13 cellular contexts compared by ENCODE assay signal in genomic region chr9:137278913-137279711, GRCh38. TPM values are rescaled to one million over a fixed set of nuclear protein-coding genes. Genes with fewer than 3 reads are reported as not detected.
DNase-seq lines count a peak whose midpoint lies in the region; ATAC-seq and TF ChIP-seq lines count a peak whose summit lies in the region.
"Had no signal": no experiment of that assay in that cellular context is flagged by ENCODE, and none has a peak within 500 bp of the region (broad histone marks: within the 10 kb centered on the region; RNA-seq: fewer than 3 reads in every experiment).

No MANE protein-coding gene starts in this region.

- peak overlapping the region; percentile 88 for H3K27ac ChIP-seq in RWPE2 (ENCODE audit: poor library complexity, severe bottlenecking)

- no peak for TF ChIP-seq CTCF in RWPE2 (IDR thresholded peaks at IDR 0.05; ENCODE audit: poor library complexity, severe bottlenecking)

- H3K36me3 ChIP-seq in RWPE2 (ENCODE audit: low read depth) (peaks cover 42% of the 10 kb centered on the region), skeletal muscle satellite cell (ENCODE audit: insufficient read depth, low read length) (peaks cover 26% of the 10 kb centered on the region)

- ATAC-seq in RWPE2 (ENCODE audit: low read depth): no peak
- no peak for ATAC-seq in GM21825 (IDR thresholded peaks at IDR 0.05; ENCODE audit: unreplicated experiment)
- ATAC-seq in GM19351 (IDR thresholded peaks at IDR 0.05; ENCODE audit: unreplicated experiment): no peak

- H3K9ac ChIP-seq in skeletal muscle satellite cell (ENCODE audit: low read depth, low read length): no peak overlapping the region

- H3K4me1 ChIP-seq in RWPE2 (ENCODE audit: insufficient read depth, poor library complexity, severe bottlenecking) (peaks cover 13% of the 10 kb centered on the region), skeletal muscle satellite cell (ENCODE audit: control insufficient read depth, insufficient read depth, low read length) (peaks cover 55% of the 10 kb centered on the region)
- H3K4me1 ChIP-seq: Caco-2 had no signal

- H3K9me3 ChIP-seq in RWPE2 (ENCODE audit: severe bottlenecking): no peaks in the 10 kb centered on the region
- no peaks in the 10 kb centered on the region for H3K9me3 ChIP-seq in iPS-18c (ENCODE audit: control insufficient read depth, insufficient read depth, low read length)
- H3K9me3 ChIP-seq in skeletal muscle satellite cell (replicated peaks; ENCODE audit: low read length): no peaks in the 10 kb centered on the region

- DNase-seq in ELF-1 (ENCODE audit: low read depth, low spot score) (peak; percentile 30), RWPE2 (ENCODE audit: low spot score) (no peak), DMS53 treated with DMSO at 0.1 percent for 48 hours (lab: John Stamatoyannopoulos, UW; ENCODE audit: unreplicated experiment) (no peak)
- DNase-seq in activated naive CD4-positive, alpha-beta T cell treated with anti-CD3 and anti-CD28 coated beads, Interleukin-2, amount 10 ng/mL, durations not matched to agents 7 days and 5 days: no peak
- DNase-seq: activated CD8-positive, alpha-beta T cell treated with anti-CD3 and anti-CD28 coated beads for 36 hours; Caco-2; NCI-H1417 treated with DMSO at 0.1 percent for 48 hours; NCI-H510A treated with DMSO at 0.1 percent for 48 hours; T1000 had no signal

- peak overlapping the region; percentile 94 for H3K4me2 ChIP-seq in skeletal muscle satellite cell (ENCODE audit: low read length)

- H3K4me3 ChIP-seq in RWPE2 (ENCODE audit: severe bottlenecking) (peak overlapping the region; percentile 81), iPS-18c (ENCODE audit: insufficient read depth, low read depth, low read length) (peak overlapping the region; percentile 24; the same call in 1 of the 2 replicates), skeletal muscle satellite cell (ENCODE audit: low read length) (peak overlapping the region; percentile 87)

- H3K36me3 Mint-ChIP-seq in activated naive CD4-positive, alpha-beta T cell treated with anti-CD3 and anti-CD28 coated beads, Interleukin-2, amount 10 ng/mL, durations not matched to agents 7 days and 5 days: peaks cover 3% of the 10 kb centered on the region

- CTCF ChIA-PET in activated naive CD4-positive, alpha-beta T cell treated with anti-CD3 and anti-CD28 coated beads, Interleukin-2, amount 10 ng/mL, durations not matched to agents 7 days and 5 days (lab: Charles Lee): interaction anchor here (1.0 kb wide), 1 partner anchor 226 kb away, joined by 3 read pairs; no protein-coding TSS in a partner anchor

- H3K9me3 Mint-ChIP-seq in activated naive CD4-positive, alpha-beta T cell treated with anti-CD3 and anti-CD28 coated beads, Interleukin-2, amount 10 ng/mL, durations not matched to agents 7 days and 5 days: no peaks in the 10 kb centered on the region
- H3K9me3 Mint-ChIP-seq: activated CD8-positive, alpha-beta T cell treated with anti-CD3 and anti-CD28 coated beads for 36 hours had no signal

- peaks cover 57% of the 10 kb centered on the region for H3K27me3 Mint-ChIP-seq in activated naive CD4-positive, alpha-beta T cell treated with anti-CD3 and anti-CD28 coated beads, Interleukin-2, amount 10 ng/mL, durations not matched to agents 7 days and 5 days

- peaks cover 24% of the 10 kb centered on the region for H3K4me1 Mint-ChIP-seq in activated naive CD4-positive, alpha-beta T cell treated with anti-CD3 and anti-CD28 coated beads, Interleukin-2, amount 10 ng/mL, durations not matched to agents 7 days and 5 days

- H3K4me3 Mint-ChIP-seq in activated naive CD4-positive, alpha-beta T cell treated with anti-CD3 and anti-CD28 coated beads, Interleukin-2, amount 10 ng/mL, durations not matched to agents 7 days and 5 days: no peak overlapping the region
- H3K4me3 Mint-ChIP-seq: activated CD8-positive, alpha-beta T cell treated with anti-CD3 and anti-CD28 coated beads for 36 hours had no signal

- H3K27me3 ChIP-seq in RWPE2 (ENCODE audit: insufficient read depth, poor library complexity, severe bottlenecking): no peaks in the 10 kb centered on the region
- H3K27me3 ChIP-seq in skeletal muscle satellite cell (ENCODE audit: control insufficient read depth, insufficient read depth, low read length): no peaks in the 10 kb centered on the region

- H3K27ac Mint-ChIP-seq in activated naive CD4-positive, alpha-beta T cell treated with anti-CD3 and anti-CD28 coated beads, Interleukin-2, amount 10 ng/mL, durations not matched to agents 7 days and 5 days: no peak overlapping the region
- H3K27ac Mint-ChIP-seq: activated CD8-positive, alpha-beta T cell treated with anti-CD3 and anti-CD28 coated beads for 36 hours had no signal

RNA-seq across cellular contexts. Expression of gene TOR4A, which starts 1.6 kb away (rescaled TPM):
- total RNA-seq in skeletal muscle satellite cell (2012; rRNA removed): 7.0 and 11.7 TPM in 2 replicates

RNA-seq across cellular contexts. Expression of gene NRARP, which starts 23.0 kb away (rescaled TPM):
- 0.25 TPM in 1 of 2 replicates, not detected in the other for total RNA-seq in skeletal muscle satellite cell (2012; rRNA removed)

RNA-seq across cellular contexts. Expression of gene NELFB, which starts 24.0 kb away (rescaled TPM):
- 49.2 and 55.5 TPM in 2 replicates for total RNA-seq in skeletal muscle satellite cell (2012; rRNA removed)

RNA-seq across cellular contexts. Expression of gene STPG3, which starts 28.0 kb away (rescaled TPM):
- total RNA-seq in skeletal muscle satellite cell (2012; rRNA removed): not detected in 2 replicates
- total RNA-seq: activated CD8-positive, alpha-beta T cell treated with anti-CD3 and anti-CD28 coated beads for 36 hours; Caco-2 had no signal

RNA-seq across cellular contexts. Expression of gene TUBB4B, which starts 38.0 kb away (rescaled TPM):
- 261 and 457 TPM in 2 replicates for total RNA-seq in skeletal muscle satellite cell (2012; rRNA removed)

Comparison
In these comparisons a context has a peak if more than half of its experiments do, and no peak if none do; other contexts are left out.
1. H3K4me3 ChIP-seq: peak in every context shown above with its lines; median percentile 87 in skeletal muscle satellite cell; 81 in RWPE2; 24 in iPS-18c.